In the genomic region with DNA sequence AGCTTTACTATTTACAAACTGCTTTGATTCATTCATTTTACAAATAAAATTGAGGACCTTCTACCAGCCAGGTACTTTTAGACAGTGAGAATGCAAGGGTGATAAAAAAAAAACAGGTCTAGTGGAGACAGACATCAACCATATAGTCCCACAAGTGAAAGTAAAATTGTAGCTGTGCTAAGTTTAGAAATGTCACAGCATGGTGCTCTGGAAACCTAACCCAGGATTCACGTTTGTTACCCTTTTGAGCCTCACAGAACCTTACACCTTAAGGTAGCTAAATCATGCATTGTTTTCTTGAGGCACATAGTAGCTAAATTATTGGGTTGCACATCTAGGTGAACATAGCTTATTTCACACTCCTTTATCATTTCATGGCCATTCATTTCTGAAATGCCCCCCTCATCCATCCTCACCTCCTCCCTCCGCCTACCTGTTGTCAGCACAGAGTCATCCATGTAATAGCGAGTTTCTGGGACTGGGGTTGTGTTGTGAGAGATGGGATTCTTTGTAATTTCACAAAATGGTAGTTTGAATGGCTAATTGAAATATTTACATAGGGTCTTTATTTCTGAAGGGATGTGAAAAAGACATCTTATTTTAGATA, we compare ENCODE assay signal across 16 cellular contexts. TPM values are rescaled to one million over a fixed set of nuclear protein-coding genes. Genes with fewer than 3 reads are reported as not detected.
DNase-seq lines count a peak whose midpoint lies in the region; ATAC-seq and TF ChIP-seq lines count a peak whose summit lies in the region.
"Had no signal": no experiment of that assay in that cellular context is flagged by ENCODE, and none has a peak within 500 bp of the region (broad histone marks: within the 10 kb centered on the region; RNA-seq: fewer than 3 reads in every experiment).

No MANE protein-coding gene starts in this region.

- peaks cover 79% of the 10 kb centered on the region for H3K79me2 ChIP-seq in DND-41 (ENCODE audit: insufficient read depth, low read length)

- H3K36me3 Mint-ChIP-seq in activated naive CD8-positive, alpha-beta T cell treated with anti-CD3 and anti-CD28 coated beads, Interleukin-2, amount 10 ng/mL, durations not matched to agents 7 days and 5 days = peaks cover 46% of the 10 kb centered on the region

- peak overlapping the region; percentile 35 for H3K4me3 Mint-ChIP-seq in activated naive CD8-positive, alpha-beta T cell treated with anti-CD3 and anti-CD28 coated beads, Interleukin-2, amount 10 ng/mL, durations not matched to agents 7 days and 5 days

- no peaks in the 10 kb centered on the region for H3K27me3 ChIP-seq in DND-41 (ENCODE audit: insufficient read depth, low read length, poor library complexity)
- H3K27me3 ChIP-seq: right atrium auricular region, transverse colon had no signal

- no peak for TF ChIP-seq CTCF in DND-41 (IDR thresholded peaks at IDR 0.05; ENCODE audit: borderline replicate concordance, extremely low read depth, low read length, poor library complexity, severe bottlenecking)

- H3K9me3 Mint-ChIP-seq in activated naive CD8-positive, alpha-beta T cell treated with anti-CD3 and anti-CD28 coated beads, Interleukin-2, amount 10 ng/mL, durations not matched to agents 7 days and 5 days = peaks cover 2% of the 10 kb centered on the region

- peak overlapping the region; percentile 58 for H3K27ac Mint-ChIP-seq in activated naive CD8-positive, alpha-beta T cell treated with anti-CD3 and anti-CD28 coated beads, Interleukin-2, amount 10 ng/mL, durations not matched to agents 7 days and 5 days

- 0 out of 2 replicates have a peak overlapping the region, but pooled peaks have one; percentile 4 for H3K4me2 ChIP-seq in DND-41 (ENCODE audit: insufficient read depth, low read length)

- peak; percentile 50; the same call in 2 of the 3 replicates for ATAC-seq in DND-41 (ENCODE audit: insufficient read depth, low read depth)
- ATAC-seq in GM18868 (IDR thresholded peaks at IDR 0.05; ENCODE audit: unreplicated experiment) = peak; percentile 66
- ATAC-seq in HG03432 (IDR thresholded peaks at IDR 0.05; ENCODE audit: unreplicated experiment) = peak; percentile 60
- peak; percentile 95 for ATAC-seq in activated naive CD8-positive, alpha-beta T cell treated with anti-CD3 and anti-CD28 coated beads, Interleukin-2, amount 10 ng/mL, durations not matched to agents 7 days and 5 days (ENCODE audit: low read depth)
- no peak for ATAC-seq in SK-N-SH treated with all-trans-retinoic acid at 6 μM for 48 hours
- no peak for ATAC-seq in GM21515 (IDR thresholded peaks at IDR 0.05; ENCODE audit: unreplicated experiment)

- peaks cover 15% of the 10 kb centered on the region for H3K4me1 Mint-ChIP-seq in activated naive CD8-positive, alpha-beta T cell treated with anti-CD3 and anti-CD28 coated beads, Interleukin-2, amount 10 ng/mL, durations not matched to agents 7 days and 5 days

- POLR2A ChIA-PET in activated naive CD8-positive, alpha-beta T cell treated with anti-CD3 and anti-CD28 coated beads, Interleukin-2, amount 10 ng/mL, durations not matched to agents 7 days and 5 days (lab: Charles Lee) = interaction anchor here (0.7 kb wide), 1 partner anchor 9 kb away, joined by 4 read pairs; no protein-coding TSS in a partner anchor

- H3K27ac ChIP-seq in DND-41 (ENCODE audit: low read length) = 0 out of 2 replicates have a peak overlapping the region, but pooled peaks have one; percentile 34
- H3K27ac ChIP-seq: C4-2B, right atrium auricular region, transverse colon had no signal

- H3K27me3 Mint-ChIP-seq in activated naive CD8-positive, alpha-beta T cell treated with anti-CD3 and anti-CD28 coated beads, Interleukin-2, amount 10 ng/mL, durations not matched to agents 7 days and 5 days = no peaks in the 10 kb centered on the region

- no peak overlapping the region for H2AFZ ChIP-seq in DND-41 (ENCODE audit: low read depth, low read length)

- no peak overlapping the region for H3K9ac ChIP-seq in DND-41 (ENCODE audit: low read depth, low read length)

- no peak overlapping the region for H3K4me3 ChIP-seq in DND-41 (ENCODE audit: low read depth in 1 of 2, low read length in 2 of 2)
- H3K4me3 ChIP-seq: right atrium auricular region, transverse colon had no signal

- DNase-seq in DND-41 (no peak), retina (no peak), medulla oblongata (ENCODE audit: extremely low spot score) (no peak)
- no peak for DNase-seq in activated naive CD8-positive, alpha-beta T cell treated with anti-CD3 and anti-CD28 coated beads, Interleukin-2, amount 10 ng/mL, durations not matched to agents 7 days and 5 days
- DNase-seq: activated CD4-positive, CD25-positive, alpha-beta regulatory T cell treated with anti-CD3 and anti-CD28 coated beads, Interleukin-2, amount 50 U/mL, for 72 hours; caudate nucleus; NCI-H2029 treated with DMSO at 0.1 percent for 48 hours; NCI-H526 treated with DMSO at 0.1 percent for 48 hours; stimulated activated CD4-positive, alpha-beta T cell treated with anti-CD3 and anti-CD28 coated beads, Interleukin-2, amount 100 ng/mL, for 24 hours; transverse colon had no signal

- H3K4me1 ChIP-seq in DND-41 (ENCODE audit: insufficient read depth, low read length) = peaks cover 21% of the 10 kb centered on the region
- H3K4me1 ChIP-seq: right atrium auricular region had no signal

- peaks cover 2% of the 10 kb centered on the region; the same call in 1 of the 2 replicates for H4K20me1 ChIP-seq in DND-41 (ENCODE audit: insufficient read depth, low read length)

- H3K36me3 ChIP-seq in DND-41 (ENCODE audit: insufficient read depth, low read length) = peaks cover 67% of the 10 kb centered on the region

- H3K9me3 ChIP-seq in DND-41 (ENCODE audit: insufficient read depth, low read length, severe bottlenecking) = no peaks in the 10 kb centered on the region
- H3K9me3 ChIP-seq: right atrium auricular region, transverse colon had no signal

TF ChIP-seq in SK-N-SH treated with all-trans-retinoic acid at 6 μM for 48 hours, 23 proteins besides CTCF, POLR2A, EP300 and RAD21:
- TF ChIP-seq ZNF565 (CRISPR knock-in tag; conservative IDR thresholded peaks at IDR 0.05; ENCODE audit: low read depth) (no peak), ZC3H10 (CRISPR knock-in tag; IDR thresholded peaks at IDR 0.05) (no peak), ZNF70 (CRISPR knock-in tag; IDR thresholded peaks at IDR 0.05) (no peak), TCF4 (CRISPR knock-in tag; IDR thresholded peaks at IDR 0.05; ENCODE audit: borderline replicate concordance) (no peak)
TF ChIP-seq in SK-N-SH treated with all-trans-retinoic acid at 6 μM for 48 hours: peak in this region for 0.

RNA-seq across cellular contexts. Expression of a gene that starts 7.1 kb away (rescaled TPM):
- total RNA-seq in activated naive CD8-positive, alpha-beta T cell treated with anti-CD3 and anti-CD28 coated beads, Interleukin-2, amount 10 ng/mL, durations not matched to agents 7 days and 5 days = 10 to 100 TPM; 35.6 to 36.2 TPM

Comparison
In these comparisons a context has a peak if more than half of its experiments do, and no peak if none do; other contexts are left out.
1. ATAC-seq: peak in DND-41 (single experiment), GM18868 (single experiment), HG03432 (single experiment) and activated naive CD8-positive, alpha-beta T cell treated with anti-CD3 and anti-CD28 coated beads, Interleukin-2, amount 10 ng/mL, durations not matched to agents 7 days and 5 days (single experiment); none in SK-N-SH treated with all-trans-retinoic acid at 6 μM for 48 hours (single experiment) and GM21515 (single experiment).